19 cellular contexts compared by ENCODE assay signal in the genomic region with DNA sequence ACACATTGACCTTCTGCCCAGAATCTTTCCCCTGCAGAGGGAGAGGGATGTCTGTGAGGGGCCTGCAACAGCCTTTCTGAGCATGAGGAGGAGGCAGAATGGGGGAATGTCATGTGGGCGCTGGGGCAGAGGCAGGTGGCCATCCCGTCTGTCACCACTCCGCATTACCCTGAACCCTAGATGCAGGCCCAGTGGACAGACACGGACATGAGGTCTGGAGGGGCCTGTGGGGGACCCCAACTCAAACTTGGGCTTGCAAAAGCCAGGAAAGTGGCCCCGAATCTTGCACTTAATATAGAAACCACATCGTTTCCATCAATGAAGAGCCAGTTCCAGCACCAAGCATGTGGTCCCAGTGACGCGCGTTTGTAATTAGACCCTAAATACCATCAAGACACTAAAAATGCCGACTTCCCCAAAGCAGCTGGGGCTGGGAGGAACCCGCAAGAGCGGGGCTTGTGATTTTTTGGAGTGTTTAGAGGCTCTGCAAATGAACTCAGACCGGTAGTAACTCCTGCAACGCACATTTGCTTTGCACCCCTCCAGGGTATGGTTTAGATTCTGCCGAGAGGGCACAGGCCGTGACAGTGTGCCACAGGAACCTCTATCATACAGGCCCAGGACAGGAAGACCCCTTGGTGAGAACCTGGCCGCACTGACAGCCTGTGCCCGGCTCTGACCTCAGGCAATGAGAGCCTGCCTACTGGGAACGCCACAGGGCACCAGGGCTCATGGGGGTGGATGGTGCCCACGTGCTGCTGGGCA.
"Had no signal": no experiment of that assay in that cellular context is flagged by ENCODE, and none has a peak within 500 bp of the region (broad histone marks: within the 10 kb centered on the region; RNA-seq: fewer than 3 reads in every experiment).

No MANE protein-coding gene starts in this region.

- H3K36me3 ChIP-seq: ascending aorta, breast epithelium, esophagus squamous epithelium, tibial artery, uterus had no signal

- ATAC-seq: sciatic nerve had no signal

- DNase-seq: activated CD4-positive, alpha-beta T cell treated with anti-CD3 and anti-CD28 coated beads, Interleukin-2, amount 50 U/mL, for 1 hour; activated CD8-positive, alpha-beta memory T cell treated with anti-CD3 and anti-CD28 coated beads, Interleukin-2, amount 50 U/mL, for 4 hours; activated effector memory CD4-positive, alpha-beta T cell treated with Interleukin-2 at 50 U/mL for 16 hours; activated naive CD4-positive, alpha-beta T cell treated with anti-CD3 and anti-CD28 coated beads, Interleukin-2, amount 50 U/mL, for 16 hours; activated T-cell treated with anti-CD3 and anti-CD28 coated beads, Interleukin-2, amount 50 U/mL, for 48 hours; dermis blood vessel endothelial cell; effector memory CD4-positive, alpha-beta T cell; esophagus squamous epithelium; mammary epithelial cell; midbrain; nephron progenitor cell; occipital lobe; stimulated activated naive CD4-positive, alpha-beta T cell; T1000; tibial artery; uterus had no signal

- H3K4me3 ChIP-seq: ascending aorta, breast epithelium, esophagus squamous epithelium, tibial artery, uterus had no signal

- H3K9me3 ChIP-seq: uterus had no signal

- H3K27me3 ChIP-seq: ascending aorta, breast epithelium, uterus had no signal

- H3K4me1 ChIP-seq: ascending aorta, breast epithelium, esophagus squamous epithelium, tibial artery, uterus had no signal

- H3K27ac ChIP-seq: ascending aorta, breast epithelium, esophagus squamous epithelium, tibial artery, uterus had no signal
